ENCODE assay signal across 8 cellular contexts in the genomic region with DNA sequence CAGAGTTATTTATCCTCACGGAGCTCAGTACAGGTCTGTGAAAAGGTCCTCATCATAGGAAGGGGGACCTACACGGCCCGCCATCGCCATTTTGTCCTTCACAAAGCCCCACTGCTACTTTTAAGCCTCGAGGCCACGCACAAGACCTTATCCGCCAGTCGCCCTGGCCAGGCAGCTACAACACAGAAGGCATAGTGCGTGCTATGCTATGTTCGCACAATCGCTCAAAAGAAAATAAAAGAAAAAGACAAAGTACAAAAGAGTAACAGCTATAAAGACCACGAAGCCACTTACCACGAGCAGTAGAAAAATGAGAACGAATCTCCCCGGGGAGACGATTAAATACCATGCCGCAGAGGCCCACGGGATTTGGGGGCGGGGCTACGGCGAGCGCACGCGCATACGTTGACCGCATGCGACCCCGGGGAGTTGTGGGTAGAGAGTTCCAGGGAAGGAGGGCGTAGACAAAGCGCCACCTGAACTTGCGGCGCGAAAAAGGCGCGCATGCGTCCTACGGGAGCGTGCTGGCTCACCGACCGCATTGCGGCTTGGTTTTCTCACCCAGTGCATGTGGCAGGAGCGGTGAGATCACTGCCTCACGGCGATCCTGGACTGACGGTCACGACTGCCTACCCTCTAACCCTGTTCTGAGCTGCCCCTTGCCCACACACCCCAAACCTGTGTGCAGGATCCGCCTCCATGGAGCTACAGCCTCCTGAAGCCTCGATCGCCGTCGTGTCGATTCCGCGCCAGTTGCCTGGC. TPM values are rescaled to one million over a fixed set of nuclear protein-coding genes. Genes with fewer than 3 reads are reported as not detected.
DNase-seq lines count a peak whose midpoint lies in the region; ATAC-seq and TF ChIP-seq lines count a peak whose summit lies in the region.

No MANE protein-coding gene starts in this region.

- peaks cover 46% of the 10 kb centered on the region for H3K4me1 Mint-ChIP-seq in HFFc6 (ENCODE audit: low read depth)

- TF ChIP-seq POLR2A in NB4 (IDR thresholded peaks at IDR 0.05; ENCODE audit: extremely low read depth, insufficient read length), result peak; percentile 100
- TF ChIP-seq POLR2A in testis (IDR thresholded peaks at IDR 0.05), result peak; percentile 63

- H3K9me3 ChIP-seq in testis, result no peaks in the 10 kb centered on the region

- WGBS in testis, 2 donors, result 0 to 2% methylated on average over 44 to 54 of the region's 54 CpGs

- H3K4me1 ChIP-seq in testis, result peaks cover 31% of the 10 kb centered on the region

- H3K36me3 ChIP-seq in testis (ENCODE audit: low read depth, missing control alignments), result no peaks in the 10 kb centered on the region

- H3K27me3 ChIP-seq in testis, result no peaks in the 10 kb centered on the region

- TF ChIP-seq CTCF in HFFc6 (IDR thresholded peaks at IDR 0.05) (no peak), NB4 (IDR thresholded peaks at IDR 0.05; ENCODE audit: low read depth, low read length) (no peak), omental fat pad (IDR thresholded peaks at IDR 0.05) (no peak), testis (IDR thresholded peaks at IDR 0.05) (peak in 1 of 3 experiments; percentile 26)

- peak overlapping the region; percentile 75 to 83 for H3K27ac ChIP-seq in testis

- intact Hi-C loops in testis (cut with DNase I; ENCODE audit: low total_unique reads), result loop anchor here (10.0 kb wide), 1 partner anchor 71 kb away; a partner anchor contains a TSS

- peak overlapping the region; percentile 93 for H3K27ac Mint-ChIP-seq in HFFc6

- H3K4me3 ChIP-seq in NB4 (ENCODE audit: low read depth, low read length) (peak overlapping the region; percentile 88), testis (peak overlapping the region; percentile 77 to 89)

- DNase-seq in GM04504 (ENCODE audit: low read depth), result peak; percentile 92
- peak; percentile 98 for DNase-seq in HFFc6
- DNase-seq in NB4 (ENCODE audit: low read depth), result peak; percentile 99
- DNase-seq in SK-N-DZ (ENCODE audit: low spot score), result peak; percentile 99
- DNase-seq in activated naive CD4-positive, alpha-beta T cell treated with anti-CD3 and anti-CD28 coated beads, Interleukin-2, amount 50 U/mL, for 16 hours, result peak; percentile 96
- peak; percentile 92 for DNase-seq in globus pallidus (ENCODE audit: low spot score)
- peak; percentile 77 for DNase-seq in omental fat pad (ENCODE audit: low spot score)
- peak; percentile 95 for DNase-seq in testis

- peak overlapping the region; percentile 97 for H3K4me3 Mint-ChIP-seq in HFFc6

- peak; percentile 97 for ATAC-seq in omental fat pad (ENCODE audit: low FRiP score)

- H3K36me3 Mint-ChIP-seq in HFFc6 (ENCODE audit: low read depth), result peaks cover 43% of the 10 kb centered on the region

- H3K9me3 Mint-ChIP-seq in HFFc6, result peaks cover 10% of the 10 kb centered on the region

- H3K27me3 Mint-ChIP-seq in HFFc6 (ENCODE audit: insufficient read depth), result peaks cover 18% of the 10 kb centered on the region

RNA-seq across cellular contexts. Expression of a gene that starts 16.4 kb away (rescaled TPM):
- 10 to 100 TPM; 37.4 to 49.2 (median 41.0) TPM for total RNA-seq in HFFc6 (2021; fragmentation: NEBNext Ultra II Directional; extraction: Animal tissue kit (Norgen Biotek cat#: 25700))
- polyA plus RNA-seq in SK-N-DZ (2014; cell fraction: cytosol; rRNA removed), result 161 and 175 TPM in 2 replicates
- 259 and 327 TPM in 2 replicates for polyA plus RNA-seq in SK-N-DZ (2014; cell fraction: nucleus; rRNA removed)
- total RNA-seq in omental fat pad (100 to 1,000 TPM in 1 of 4 donors, 10 to 100 TPM in 3; 32.3 to 138 (median 40.8) TPM), testis (10 to 100 TPM; 33.4 to 46.7 TPM)
- polyA plus RNA-seq in testis (ENCODE audit: insufficient read depth, low read depth, low replicate concordance), result 39.0 TPM

RNA-seq across cellular contexts. Expression of a gene that starts 23.1 kb away (rescaled TPM):
- not detected for total RNA-seq in HFFc6 (2021; fragmentation: NEBNext Ultra II Directional; extraction: Animal tissue kit (Norgen Biotek cat#: 25700))
- polyA plus RNA-seq in SK-N-DZ (2014; cell fraction: cytosol; rRNA removed), result not detected in 2 replicates
- not detected in 2 replicates for polyA plus RNA-seq in SK-N-DZ (2014; cell fraction: nucleus; rRNA removed)
- not detected for total RNA-seq in omental fat pad
- total RNA-seq in testis, result 10 to 100 TPM; 18.4 to 38.1 TPM
- polyA plus RNA-seq in testis (ENCODE audit: insufficient read depth, low read depth, low replicate concordance), result 40.7 TPM

RNA-seq across cellular contexts. Expression of a gene that starts 23.9 kb away (rescaled TPM):
- 10 to 100 TPM; 41.4 to 54.6 (median 47.8) TPM for total RNA-seq in HFFc6 (2021; fragmentation: NEBNext Ultra II Directional; extraction: Animal tissue kit (Norgen Biotek cat#: 25700))
- polyA plus RNA-seq in SK-N-DZ (2014; cell fraction: cytosol; rRNA removed), result 18.2 and 31.0 TPM in 2 replicates
- 17.6 and 25.3 TPM in 2 replicates for polyA plus RNA-seq in SK-N-DZ (2014; cell fraction: nucleus; rRNA removed)
- total RNA-seq in omental fat pad, result 10 to 100 TPM; 32.2 to 43.1 (median 37.4) TPM
- total RNA-seq in testis, result 10 to 100 TPM; 42.2 to 49.1 TPM
- 55.0 TPM for polyA plus RNA-seq in testis (ENCODE audit: insufficient read depth, low read depth, low replicate concordance)

RNA-seq across cellular contexts. Expression of a gene that starts 24.9 kb away (rescaled TPM):
- 100 to 1,000 TPM; 140 to 206 (median 180) TPM for total RNA-seq in HFFc6 (2021; fragmentation: NEBNext Ultra II Directional; extraction: Animal tissue kit (Norgen Biotek cat#: 25700))
- 119 and 124 TPM in 2 replicates for polyA plus RNA-seq in SK-N-DZ (2014; cell fraction: cytosol; rRNA removed)
- 182 and 202 TPM in 2 replicates for polyA plus RNA-seq in SK-N-DZ (2014; cell fraction: nucleus; rRNA removed)
- total RNA-seq in omental fat pad, result 100 to 1,000 TPM; 110 to 239 (median 191) TPM
- total RNA-seq in testis, result 100 to 1,000 TPM; 227 to 271 TPM
- polyA plus RNA-seq in testis (ENCODE audit: insufficient read depth, low read depth, low replicate concordance), result 166 TPM

RNA-seq across cellular contexts. Expression of a gene that starts 50.5 kb away (rescaled TPM):
- total RNA-seq in HFFc6 (2021; fragmentation: NEBNext Ultra II Directional; extraction: Animal tissue kit (Norgen Biotek cat#: 25700)), result 10 to 100 TPM; 51.5 to 57.7 (median 55.0) TPM
- polyA plus RNA-seq in SK-N-DZ (2014; cell fraction: cytosol; rRNA removed), result 25.1 and 25.8 TPM in 2 replicates
- 58.6 and 124 TPM in 2 replicates for polyA plus RNA-seq in SK-N-DZ (2014; cell fraction: nucleus; rRNA removed)
- total RNA-seq in omental fat pad (100 to 1,000 TPM in 1 of 4 donors, 10 to 100 TPM in 3; 51.9 to 101 (median 78.3) TPM), testis (10 to 100 TPM; 94.6 to 98.7 TPM)
- polyA plus RNA-seq in testis (ENCODE audit: insufficient read depth, low read depth, low replicate concordance), result 88.3 TPM

Comparison
In these comparisons a context has a peak if more than half of its experiments do, and no peak if none do; other contexts are left out.
1. Peak in every context shown above with its lines: DNase-seq, ATAC-seq, H3K4me3 ChIP-seq and H3K27ac ChIP-seq.
2. RNA of a gene that starts 23.1 kb away (total RNA-seq): 18.4 to 38.1 TPM in testis; not detected in omental fat pad and not detected in HFFc6; every median in the first group is over 10 times any median in the second.